9 cellular contexts compared by ENCODE assay signal in genomic region chr9:70479880-70480291, GRCh38.
DNase-seq lines count a peak whose midpoint lies in the region; ATAC-seq and TF ChIP-seq lines count a peak whose summit lies in the region.
"Had no signal": no experiment of that assay in that cellular context is flagged by ENCODE, and none has a peak within 500 bp of the region (broad histone marks: within the 10 kb centered on the region; RNA-seq: fewer than 3 reads in every experiment).

No MANE protein-coding gene starts in this region.

- H3K27ac Mint-ChIP-seq in naive thymus-derived CD4-positive, alpha-beta T cell: no peak overlapping the region

- CTCF ChIA-PET in naive thymus-derived CD4-positive, alpha-beta T cell (lab: Charles Lee): interaction anchor here (0.6 to 1.2 kb wide), 3 partner anchors 93 to 1258 kb away, joined by 3 to 6 read pairs (median 4); no protein-coding TSS in a partner anchor

- H3K9me3 Mint-ChIP-seq in naive thymus-derived CD4-positive, alpha-beta T cell: no peaks in the 10 kb centered on the region

- peak overlapping the region in 35 of 59 donors; percentile 1 to 52 (median 29) for H3K4me3 ChIP-seq in dorsolateral prefrontal cortex
- no peak overlapping the region for H3K4me3 ChIP-seq in lung
- peak overlapping the region in 3 of 4 donors; percentile 18 to 37 (median 25) for H3K4me3 ChIP-seq in upper lobe of left lung
- no peak overlapping the region for H3K4me3 ChIP-seq in naive thymus-derived CD4-positive, alpha-beta T cell (ENCODE audit: low read length)
- H3K4me3 ChIP-seq: K562 had no signal

- H3K27ac ChIP-seq in dorsolateral prefrontal cortex (peak overlapping the region; percentile 72 to 100 (median 96)), lung (ENCODE audit: low read depth in 1 of 2, low read length in 1 of 2) (peak overlapping the region; percentile 96 to 98), upper lobe of left lung (peak overlapping the region; percentile 90 to 97 (median 94))
- H3K27ac ChIP-seq in naive thymus-derived CD4-positive, alpha-beta T cell (ENCODE audit: low read depth, low read length): no peak overlapping the region

- H3K36me3 ChIP-seq in lung (ENCODE audit: control insufficient read depth in 2 of 2, insufficient read depth in 2 of 2, low read length in 2 of 2): no peaks in the 10 kb centered on the region
- no peaks in the 10 kb centered on the region for H3K36me3 ChIP-seq in upper lobe of left lung
- H3K36me3 ChIP-seq in naive thymus-derived CD4-positive, alpha-beta T cell (ENCODE audit: control insufficient read depth in 2 of 3, insufficient read depth in 3 of 3, low read length in 3 of 3): no peaks in the 10 kb centered on the region

- no peak for TF ChIP-seq CTCF in dorsolateral prefrontal cortex (IDR thresholded peaks at IDR 0.05 in 54 of 56, conservative IDR thresholded peaks at IDR 0.05 in 2 of 56; ENCODE audit: low read depth in 1 of 56, partially characterized antibody in 56 of 56)
- TF ChIP-seq CTCF in lung (IDR thresholded peaks at IDR 0.05; ENCODE audit: control extremely low read depth, extremely low read depth): no peak
- TF ChIP-seq CTCF in upper lobe of left lung (IDR thresholded peaks at IDR 0.05): peak in 1 of 6 experiments; percentile 6

- H3K9me3 ChIP-seq in lung (ENCODE audit: control insufficient read depth in 2 of 2, insufficient read depth in 1 of 2, low read length in 1 of 2): no peaks in the 10 kb centered on the region
- no peaks in the 10 kb centered on the region for H3K9me3 ChIP-seq in upper lobe of left lung
- H3K9me3 ChIP-seq in naive thymus-derived CD4-positive, alpha-beta T cell (ENCODE audit: control insufficient read depth in 2 of 3, low read length in 3 of 3): no peaks in the 10 kb centered on the region

- ATAC-seq in lung (ENCODE audit: insufficient read depth, low FRiP score) (no peak), upper lobe of left lung (ENCODE audit: low FRiP score in 2 of 2) (peak; percentile 19 to 24)
- no peak for ATAC-seq in naive thymus-derived CD4-positive, alpha-beta T cell
- ATAC-seq: K562 had no signal

- no peak overlapping the region for H3K4me3 Mint-ChIP-seq in naive thymus-derived CD4-positive, alpha-beta T cell

- peak in 2 of 3 experiments; percentile 65 to 76 for DNase-seq in NCI-H1417 (lab: John Stamatoyannopoulos, UW)
- DNase-seq in NCI-H1417 treated with DMSO at 0.1 percent for 48 hours (lab: John Stamatoyannopoulos, UW): no peak
- no peak for DNase-seq in dorsolateral prefrontal cortex
- DNase-seq in lung (ENCODE audit: low spot score): no peak
- peak in 1 of 2 donors; percentile 62 for DNase-seq in upper lobe of left lung
- no peak for DNase-seq in NCI-H526 treated with DMSO at 0.1 percent for 48 hours (lab: John Stamatoyannopoulos, UW)
- DNase-seq in naive thymus-derived CD4-positive, alpha-beta T cell: no peak
- no peak for DNase-seq in CD1c-positive myeloid dendritic cell (ENCODE audit: extremely low spot score)

- peaks cover 0 to 1% (median 0%) of the 10 kb centered on the region in 5 donors for H3K36me3 Mint-ChIP-seq in naive thymus-derived CD4-positive, alpha-beta T cell

- H3K4me1 Mint-ChIP-seq in naive thymus-derived CD4-positive, alpha-beta T cell: peaks cover 0 to 19% (median 5%) of the 10 kb centered on the region in 7 donors

- no peak for TF ChIP-seq POLR2A in upper lobe of left lung (IDR thresholded peaks at IDR 0.05)

- POLR2A ChIA-PET in naive thymus-derived CD4-positive, alpha-beta T cell (lab: Charles Lee): interaction anchor here (0.8 to 1.2 kb wide), 2 partner anchors 61 kb away, joined by 3 to 7 read pairs; no protein-coding TSS in a partner anchor

- 41 to 72% methylated on average over 5 of the region's 5 CpGs for WGBS in lung, 2 donors
- WGBS in upper lobe of left lung, 2 donors: 39% methylated on average over 5 of the region's 5 CpGs

- no peaks in the 10 kb centered on the region for H3K27me3 ChIP-seq in dorsolateral prefrontal cortex
- H3K27me3 ChIP-seq in lung (ENCODE audit: control insufficient read depth, insufficient read depth): no peaks in the 10 kb centered on the region
- H3K27me3 ChIP-seq in upper lobe of left lung: no peaks in the 10 kb centered on the region
- no peaks in the 10 kb centered on the region for H3K27me3 ChIP-seq in naive thymus-derived CD4-positive, alpha-beta T cell (ENCODE audit: control insufficient read depth in 2 of 2, insufficient read depth in 2 of 2, low read length in 2 of 2)

- H3K4me1 ChIP-seq in lung (ENCODE audit: control insufficient read depth in 2 of 2, insufficient read depth in 2 of 2, low read length in 2 of 2): peaks cover 26 to 34% of the 10 kb centered on the region in 2 donors
- peaks cover 74 to 87% (median 82%) of the 10 kb centered on the region in 4 donors for H3K4me1 ChIP-seq in upper lobe of left lung
- no peaks in the 10 kb centered on the region for H3K4me1 ChIP-seq in naive thymus-derived CD4-positive, alpha-beta T cell (ENCODE audit: control insufficient read depth in 2 of 2, insufficient read depth in 2 of 2, low read length in 2 of 2)

- intact Hi-C loops in dorsolateral prefrontal cortex (cut with DNase I): loop anchor here (1.0 to 10.0 kb wide), 4 partner anchors 60 to 225 kb away; partner anchors contain the start of gene SMC5 (in 1 of the 2)
- intact Hi-C loops in naive thymus-derived CD4-positive, alpha-beta T cell (cut with micrococcal nuclease): loop anchor here in 1 of 2 donors (5.0 kb wide), 1 partner anchor 128 kb away; no protein-coding TSS in a partner anchor

- H3K27me3 Mint-ChIP-seq in naive thymus-derived CD4-positive, alpha-beta T cell: peaks cover 0 to 10% (median 0%) of the 10 kb centered on the region in 5 donors

- peak in 1 of 4 donors; percentile 29 for TF ChIP-seq EP300 in upper lobe of left lung (IDR thresholded peaks at IDR 0.05)

Comparison
In these comparisons a context has a peak if more than half of its experiments do, and no peak if none do; other contexts are left out.
1. DNase-seq: peak in NCI-H1417 (2 of 3); none in NCI-H1417 treated with DMSO at 0.1 percent for 48 hours (single experiment), dorsolateral prefrontal cortex (0 of 10), lung (single experiment), NCI-H526 treated with DMSO at 0.1 percent for 48 hours (single experiment), naive thymus-derived CD4-positive, alpha-beta T cell (0 of 9) and CD1c-positive myeloid dendritic cell (single experiment).
2. H3K4me3 ChIP-seq: peak in dorsolateral prefrontal cortex (35 of 59) and upper lobe of left lung (3 of 4); none in lung (single experiment) and naive thymus-derived CD4-positive, alpha-beta T cell (single experiment).
3. ATAC-seq: peak in upper lobe of left lung (2 of 2); none in lung (single experiment) and naive thymus-derived CD4-positive, alpha-beta T cell (single experiment).